Comparison of ENCODE assay signal across 8 cellular contexts in the genomic region with DNA sequence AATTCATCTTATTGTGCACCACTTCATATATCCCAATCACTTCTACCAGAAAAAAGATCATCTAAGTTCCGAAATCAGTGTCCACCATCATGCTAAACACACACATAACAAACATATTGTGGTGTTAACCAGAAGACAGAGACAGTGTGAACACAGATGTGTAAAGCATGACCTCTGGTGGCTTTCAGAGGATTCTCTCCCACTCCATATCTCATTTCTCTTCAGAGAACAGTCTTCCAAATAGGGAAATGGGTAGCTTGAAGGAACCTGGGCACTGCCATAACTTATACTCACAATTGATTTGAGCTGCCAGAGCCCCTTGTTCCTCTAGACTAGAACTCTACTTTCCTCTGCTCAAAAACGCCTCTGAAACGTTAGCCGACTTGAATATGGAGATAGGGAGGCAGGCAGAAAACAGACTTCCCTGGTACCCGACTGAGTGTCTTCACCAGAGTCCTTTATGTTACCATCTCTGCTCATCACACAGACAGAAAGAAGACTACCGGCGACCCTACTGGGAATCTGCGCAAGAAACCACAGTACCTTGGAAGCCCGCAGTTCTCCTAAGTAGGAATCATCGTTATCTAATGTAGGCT. TPM values are rescaled to one million over a fixed set of nuclear protein-coding genes. Genes with fewer than 3 reads are reported as not detected.
DNase-seq lines count a peak whose midpoint lies in the region; ATAC-seq and TF ChIP-seq lines count a peak whose summit lies in the region.

No MANE protein-coding gene starts in this region.

- no peak overlapping the region for H4K12ac ChIP-seq in trophoblast cell (ENCODE audit: low read depth, low read length)

- H2BK12ac ChIP-seq in trophoblast cell (ENCODE audit: low read length): no peak overlapping the region

- DNase-seq in NOMO-1 (lab: John Stamatoyannopoulos, UW; ENCODE audit: unreplicated experiment in 2 of 2) (peak; percentile 14 to 78), NOMO-1 treated with dmso at 0.1 percent for 144 hours (lab: John Stamatoyannopoulos, UW; ENCODE audit: unreplicated experiment) (no peak), fibroblast of the aortic adventitia (ENCODE audit: low read depth) (peak; percentile 50), trophoblast cell (peak; percentile 20 to 67), lower leg skin (ENCODE audit: low spot score in 2 of 2) (no peak), RWPE1 (ENCODE audit: low spot score) (no peak)

- H3K9ac ChIP-seq in trophoblast cell (ENCODE audit: low read length): no peak overlapping the region

- ATAC-seq in HG02678 (IDR thresholded peaks at IDR 0.05; ENCODE audit: unreplicated experiment) (peak; percentile 34), SK-N-SH treated with all-trans-retinoic acid at 6 μM for 48 hours (peak; percentile 81)

- no peak for TF ChIP-seq POLR2A in lower leg skin (IDR thresholded peaks at IDR 0.05)

- H3K4me2 ChIP-seq in trophoblast cell (ENCODE audit: low read length): peak overlapping the region; percentile 30

- H2BK5ac ChIP-seq in trophoblast cell (ENCODE audit: low read depth, low read length, poor library complexity): no peak overlapping the region

- POLR2A ChIA-PET in RWPE1 (lab: Yijun Ruan, JAX; ENCODE audit: low non-redundant PET): interaction anchor here (0.7 kb wide), 1 partner anchor 288 kb away, joined by 3 read pairs; no protein-coding TSS in a partner anchor

- no peaks in the 10 kb centered on the region for H3K79me2 ChIP-seq in trophoblast cell (ENCODE audit: control insufficient read depth, insufficient read depth, low read length, poor library complexity)

- H3K23ac ChIP-seq in trophoblast cell (ENCODE audit: low read length): no peak overlapping the region

- H4K8ac ChIP-seq in trophoblast cell (ENCODE audit: low read depth, low read length): no peak overlapping the region

- peaks cover 4 to 7% of the 10 kb centered on the region in 2 experiments for H3K4me1 ChIP-seq in trophoblast cell (ENCODE audit: control insufficient read depth in 1 of 2, insufficient read depth in 2 of 2, low read length in 2 of 2)

- intact Hi-C loops in lower leg skin (cut with DNase I; ENCODE audit: low total_unique reads): loop anchor here (5.0 kb wide), 1 partner anchor 350 kb away; no protein-coding TSS in a partner anchor

- no peaks in the 10 kb centered on the region for H3K36me3 ChIP-seq in trophoblast cell (ENCODE audit: control insufficient read depth in 1 of 2, insufficient read depth in 2 of 2, low read length in 2 of 2)

- peaks cover 18% of the 10 kb centered on the region for H3K27me3 ChIP-seq in trophoblast cell (ENCODE audit: insufficient read depth, low read length)

- TF ChIP-seq CTCF in fibroblast of the aortic adventitia (IDR thresholded peaks at IDR 0.05; ENCODE audit: insufficient read depth, low read length) (peak; percentile 31), lower leg skin (IDR thresholded peaks at IDR 0.05) (no peak), RWPE1 (conservative IDR thresholded peaks at IDR 0.05; ENCODE audit: low read depth) (no peak)

- no peak overlapping the region for H4K91ac ChIP-seq in trophoblast cell (ENCODE audit: low read depth, low read length)

- H3K9me3 ChIP-seq in trophoblast cell (ENCODE audit: insufficient read depth, low read depth, low read length): peaks cover 2% of the 10 kb centered on the region

- H3K79me1 ChIP-seq in trophoblast cell (ENCODE audit: low read length): no peaks in the 10 kb centered on the region

- H3K27ac ChIP-seq in trophoblast cell (ENCODE audit: low read depth, low read length) (no peak overlapping the region), RWPE1 (no peak overlapping the region)

- no peak overlapping the region for H2BK120ac ChIP-seq in trophoblast cell (ENCODE audit: insufficient read depth, low read length, poor library complexity)

- H3K14ac ChIP-seq in trophoblast cell (ENCODE audit: low read length): no peak overlapping the region

- WGBS in trophoblast cell (ENCODE audit: extremely low coverage, insufficient coverage, insufficient read length): no CpG with 5 or more reads among the region's 10 CpGs
- WGBS in lower leg skin, 2 donors: 20 to 23% methylated on average over 10 of the region's 10 CpGs

- H3K4me3 ChIP-seq in fibroblast of the aortic adventitia (ENCODE audit: low read depth, low read length) (peak overlapping the region; percentile 44), trophoblast cell (ENCODE audit: low read depth, low read length) (no peak overlapping the region), lower leg skin (ENCODE audit: low read depth, poor library complexity, severe bottlenecking) (no peak overlapping the region)

- H3K18ac ChIP-seq in trophoblast cell (ENCODE audit: low read length): no peak overlapping the region

- no peak overlapping the region for H3K4ac ChIP-seq in trophoblast cell (ENCODE audit: low read depth, low read length)

- no peak overlapping the region for H2AK5ac ChIP-seq in trophoblast cell (ENCODE audit: low read length)

- H2AFZ ChIP-seq in trophoblast cell (ENCODE audit: insufficient read depth, low read length, poor library complexity): no peak overlapping the region

- CTCF ChIA-PET in RWPE1 (lab: Yijun Ruan, JAX): interaction anchor here (0.5 to 2.1 kb wide), 15 partner anchors 11 to 554 kb away, joined by 3 to 15 read pairs (median 3); a partner anchor contains a TSS

TF ChIP-seq in SK-N-SH treated with all-trans-retinoic acid at 6 μM for 48 hours, 23 proteins besides CTCF, POLR2A, EP300 and RAD21:
- no peak for TF ChIP-seq ZFP3 (CRISPR knock-in tag; IDR thresholded peaks at IDR 0.05)
- TF ChIP-seq RARB (CRISPR knock-in tag; IDR thresholded peaks at IDR 0.05): no peak
- no peak for TF ChIP-seq ZC3H10 (CRISPR knock-in tag; IDR thresholded peaks at IDR 0.05)
- no peak for TF ChIP-seq SNAI2 (CRISPR knock-in tag; IDR thresholded peaks at IDR 0.05)
- no peak for TF ChIP-seq OSR1 (CRISPR knock-in tag; IDR thresholded peaks at IDR 0.05)
- TF ChIP-seq, protein P1, sequence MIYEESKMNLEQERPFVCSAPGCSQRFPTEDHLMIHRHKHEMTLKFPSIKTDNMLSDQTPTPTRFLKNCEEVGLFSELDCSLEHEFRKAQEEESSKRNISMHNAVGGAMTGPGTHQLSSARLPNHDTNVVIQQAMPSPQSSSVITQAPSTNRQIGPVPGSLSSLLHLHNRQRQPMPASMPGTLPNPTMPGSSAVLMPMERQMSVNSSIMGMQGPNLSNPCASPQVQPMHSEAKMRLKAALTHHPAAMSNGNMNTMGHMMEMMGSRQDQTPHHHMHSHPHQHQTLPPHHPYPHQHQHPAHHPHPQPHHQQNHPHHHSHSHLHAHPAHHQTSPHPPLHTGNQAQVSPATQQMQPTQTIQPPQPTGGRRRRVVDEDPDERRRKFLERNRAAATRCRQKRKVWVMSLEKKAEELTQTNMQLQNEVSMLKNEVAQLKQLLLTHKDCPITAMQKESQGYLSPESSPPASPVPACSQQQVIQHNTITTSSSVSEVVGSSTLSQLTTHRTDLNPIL (CRISPR knock-in tag; IDR thresholded peaks at IDR 0.05; ENCODE audit: low read depth): no peak
- no peak for TF ChIP-seq TOX (CRISPR knock-in tag; IDR thresholded peaks at IDR 0.05; ENCODE audit: borderline replicate concordance)
- no peak for TF ChIP-seq ZNF565 (CRISPR knock-in tag; conservative IDR thresholded peaks at IDR 0.05; ENCODE audit: low read depth)
- TF ChIP-seq, protein P2, sequence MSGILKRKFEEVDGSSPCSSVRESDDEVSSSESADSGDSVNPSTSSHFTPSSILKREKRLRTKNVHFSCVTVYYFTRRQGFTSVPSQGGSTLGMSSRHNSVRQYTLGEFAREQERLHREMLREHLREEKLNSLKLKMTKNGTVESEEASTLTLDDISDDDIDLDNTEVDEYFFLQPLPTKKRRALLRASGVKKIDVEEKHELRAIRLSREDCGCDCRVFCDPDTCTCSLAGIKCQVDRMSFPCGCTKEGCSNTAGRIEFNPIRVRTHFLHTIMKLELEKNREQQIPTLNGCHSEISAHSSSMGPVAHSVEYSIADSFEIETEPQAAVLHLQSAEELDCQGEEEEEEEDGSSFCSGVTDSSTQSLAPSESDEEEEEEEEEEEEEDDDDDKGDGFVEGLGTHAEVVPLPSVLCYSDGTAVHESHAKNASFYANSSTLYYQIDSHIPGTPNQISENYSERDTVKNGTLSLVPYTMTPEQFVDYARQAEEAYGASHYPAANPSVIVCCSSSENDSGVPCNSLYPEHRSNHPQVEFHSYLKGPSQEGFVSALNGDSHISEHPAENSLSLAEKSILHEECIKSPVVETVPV (CRISPR knock-in tag; IDR thresholded peaks at IDR 0.05): no peak
- no peak for TF ChIP-seq ZFP30 (CRISPR knock-in tag; IDR thresholded peaks at IDR 0.05)
- TF ChIP-seq, protein P3, sequence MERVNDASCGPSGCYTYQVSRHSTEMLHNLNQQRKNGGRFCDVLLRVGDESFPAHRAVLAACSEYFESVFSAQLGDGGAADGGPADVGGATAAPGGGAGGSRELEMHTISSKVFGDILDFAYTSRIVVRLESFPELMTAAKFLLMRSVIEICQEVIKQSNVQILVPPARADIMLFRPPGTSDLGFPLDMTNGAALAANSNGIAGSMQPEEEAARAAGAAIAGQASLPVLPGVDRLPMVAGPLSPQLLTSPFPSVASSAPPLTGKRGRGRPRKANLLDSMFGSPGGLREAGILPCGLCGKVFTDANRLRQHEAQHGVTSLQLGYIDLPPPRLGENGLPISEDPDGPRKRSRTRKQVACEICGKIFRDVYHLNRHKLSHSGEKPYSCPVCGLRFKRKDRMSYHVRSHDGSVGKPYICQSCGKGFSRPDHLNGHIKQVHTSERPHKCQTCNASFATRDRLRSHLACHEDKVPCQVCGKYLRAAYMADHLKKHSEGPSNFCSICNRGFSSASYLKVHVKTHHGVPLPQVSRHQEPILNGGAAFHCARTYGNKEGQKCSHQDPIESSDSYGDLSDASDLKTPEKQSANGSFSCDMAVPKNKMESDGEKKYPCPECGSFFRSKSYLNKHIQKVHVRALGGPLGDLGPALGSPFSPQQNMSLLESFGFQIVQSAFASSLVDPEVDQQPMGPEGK (CRISPR knock-in tag; IDR thresholded peaks at IDR 0.05; ENCODE audit: borderline replicate concordance): no peak
- no peak for TF ChIP-seq GLIS3 (CRISPR knock-in tag; IDR thresholded peaks at IDR 0.05)
- no peak for TF ChIP-seq CSDC2 (CRISPR knock-in tag; IDR thresholded peaks at IDR 0.05)

RNA-seq across cellular contexts. Expression of a gene that starts 1.8 kb away (rescaled TPM):
- 0.16 and 0.45 TPM in 2 replicates for total RNA-seq in fibroblast of the aortic adventitia (ENCODE audit: low replicate concordance)
- 0.34 and 0.44 TPM in 2 replicates for polyA plus RNA-seq in trophoblast cell (2013)
- 10 to 100 TPM; 16.4 to 60.0 (median 33.9) TPM for total RNA-seq in lower leg skin

RNA-seq across cellular contexts. Expression of a gene that starts 21.6 kb away (rescaled TPM):
- total RNA-seq in fibroblast of the aortic adventitia (ENCODE audit: low replicate concordance) (26.1 and 28.8 TPM in 2 replicates), lower leg skin (10 to 100 TPM; 24.8 to 52.3 (median 34.3) TPM)
- polyA plus RNA-seq in trophoblast cell (2013): 25.1 and 27.2 TPM in 2 replicates

RNA-seq across cellular contexts. Expression of a gene that starts 36.4 kb away (rescaled TPM):
- total RNA-seq in fibroblast of the aortic adventitia (ENCODE audit: low replicate concordance): 131 and 287 TPM in 2 replicates
- 92.4 and 99.2 TPM in 2 replicates for polyA plus RNA-seq in trophoblast cell (2013)
- 10 to 100 TPM; 22.2 to 28.9 (median 23.9) TPM for total RNA-seq in lower leg skin

Comparison
In these comparisons a context has a peak if more than half of its experiments do, and no peak if none do; other contexts are left out.
1. DNase-seq: peak in NOMO-1 (2 of 2), fibroblast of the aortic adventitia (single experiment) and trophoblast cell (2 of 2); none in NOMO-1 treated with dmso at 0.1 percent for 144 hours (single experiment), lower leg skin (0 of 2) and RWPE1 (single experiment).
2. RNA of a gene that starts 1.8 kb away (total RNA-seq): 16.4 to 60.0 TPM in lower leg skin; 0.16 to 0.45 TPM in fibroblast of the aortic adventitia; every median in the first group is over 10 times any median in the second.